In the genomic region with DNA sequence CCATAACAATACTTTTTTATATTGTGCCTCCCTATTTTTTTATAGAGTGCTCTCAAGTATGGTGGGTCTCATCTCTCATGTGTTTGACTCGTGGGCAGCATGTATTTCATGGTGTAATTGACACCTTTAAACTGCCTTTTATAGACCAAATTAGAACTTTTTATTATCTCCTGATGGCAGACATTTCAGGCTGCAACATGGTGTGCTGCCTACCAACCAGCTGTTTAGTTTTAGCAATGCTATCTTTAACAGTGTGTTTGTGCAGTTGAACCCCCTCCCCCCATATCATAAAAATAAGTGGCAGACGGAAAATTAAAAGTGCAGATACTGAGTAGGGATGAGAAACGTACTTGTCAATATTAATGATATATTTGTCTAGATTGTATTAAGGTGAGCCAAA, we compare ENCODE assay signal across 7 cellular contexts. TPM values are rescaled to one million over a fixed set of nuclear protein-coding genes. Genes with fewer than 3 reads are reported as not detected.
DNase-seq lines count a peak whose midpoint lies in the region; ATAC-seq, FAIRE-seq and TF ChIP-seq lines count a peak whose summit lies in the region.
"Not testable (repeated sequence)": the region's sequence is repeated elsewhere in the genome, so short reads cannot be mapped to it uniquely, and the experiment has no call there.
"Had no signal": no experiment of that assay in that cellular context is flagged by ENCODE, and none has a peak within 500 bp of the region (broad histone marks: within the 10 kb centered on the region; RNA-seq: fewer than 3 reads in every experiment).

No MANE protein-coding gene starts in this region.

- POLR2A ChIA-PET in PC-9 (lab: Charles Lee; ENCODE audit: unreplicated experiment); GM12878 (lab: Charles Lee): not testable (repeated sequence)

- not testable (repeated sequence) for H3K27me3 ChIP-seq in PC-9 (ENCODE audit: insufficient read depth, low read depth); GM12878 (replicated peaks in 1 of 2; ENCODE audit: control insufficient read depth in 2 of 2, insufficient read depth in 2 of 2, low read length in 1 of 2)

- peak; percentile 30 for FAIRE-seq in H54 (lab: Jason Lieb, UNC)
- peak; percentile 35 for FAIRE-seq in GM12878 (lab: Jason Lieb, UNC)

- not testable (repeated sequence) for H3K9me2 ChIP-seq in PC-9 (ENCODE audit: insufficient read depth)

- not testable (repeated sequence) for H3K4me1 ChIP-seq in PC-9 (replicated peaks; ENCODE audit: insufficient read depth); GM12878 (ENCODE audit: control insufficient read depth, insufficient read depth, low read length); mucosa of descending colon (ENCODE audit: low read depth)

- H3K9me3 ChIP-seq in PC-9 (ENCODE audit: insufficient read depth, low read depth); GM12878 (replicated peaks; ENCODE audit: control insufficient read depth, insufficient read depth, low read length); mucosa of descending colon: not testable (repeated sequence)

- 82% methylated on average over 2 of the region's 3 CpGs for WGBS in GM12878 (ENCODE audit: insufficient coverage, insufficient replicate concordance, low lambda C conversion rate, missing lambda C conversion rate)

- not testable (repeated sequence) for ATAC-seq in GM12878
- ATAC-seq in mucosa of descending colon, result peak; percentile 65

- intact Hi-C loops in PC-9 (cut with micrococcal nuclease; ENCODE audit: unreplicated experiment); GM12878 (cut with micrococcal nuclease; ENCODE audit: unreplicated experiment); mucosa of descending colon (cut with DNase I, micrococcal nuclease): not testable (repeated sequence)

- not testable (repeated sequence) for H4K20me1 ChIP-seq in PC-9 (ENCODE audit: insufficient read depth); GM12878 (ENCODE audit: control insufficient read depth, insufficient read depth)

- CTCF ChIA-PET in PC-9 (lab: Charles Lee); GM12878 (lab: Yijun Ruan, JAX): not testable (repeated sequence)

- not testable (repeated sequence) for H3K36me3 ChIP-seq in PC-9 (ENCODE audit: low read depth); GM12878 (ENCODE audit: control insufficient read depth in 2 of 2, insufficient read depth in 2 of 2, low read length in 1 of 2); mucosa of descending colon (ENCODE audit: low read depth)

- TF ChIP-seq EP300 in GM12878 (IDR thresholded peaks at IDR 0.05; ENCODE audit: borderline replicate concordance in 1 of 2, control insufficient read depth in 1 of 2, low read depth in 2 of 2, low read length in 2 of 2), result not testable (repeated sequence)

- TF ChIP-seq CTCF in PC-9 (conservative IDR thresholded peaks at IDR 0.05); GM12878 (IDR thresholded peaks at IDR 0.05 in 2 of 3, conservative IDR thresholded peaks at IDR 0.05 in 1 of 3; ENCODE audit: control insufficient read depth in 2 of 3, extremely low read depth in 1 of 3, insufficient read depth in 1 of 3, low read depth in 3 of 3, low read length in 3 of 3); mucosa of descending colon (IDR thresholded peaks at IDR 0.05): not testable (repeated sequence)

- not testable (repeated sequence) for H3K27ac ChIP-seq in PC-9; GM12878 (ENCODE audit: control insufficient read depth, insufficient read depth)

- not testable (repeated sequence) for DNase-seq in H54 (ENCODE audit: insufficient read length, low spot score); PC-9; GM12878 (ENCODE audit: low read depth, low spot score); mucosa of descending colon
- peak; percentile 58 to 83 for DNase-seq in erythroblast (lab: John Stamatoyannopoulos, UW)

- not testable (repeated sequence) for H3K4me2 ChIP-seq in PC-9; GM12878 (ENCODE audit: control insufficient read depth, insufficient read depth)

- TSS peak; percentile 11 for BruUV-seq in PC-9 (replicated peaks; lab: Mats Ljungman, UMichigan)
- BruUV-seq in GM12878 (replicated peaks; lab: Mats Ljungman, UMichigan), result not testable (repeated sequence)

- not testable (repeated sequence) for H2AFZ ChIP-seq in PC-9; GM12878 (ENCODE audit: control insufficient read depth, low read depth, low read length)

- SMC1A ChIA-PET in GM12878 (lab: Charles Lee; ENCODE audit: uncharacterized antibody, unreplicated experiment), result not testable (repeated sequence)

- not testable (repeated sequence) for H3K4me3 ChIP-seq in PC-9, GM12878, mucosa of descending colon

- not testable (repeated sequence) for H3K79me2 ChIP-seq in PC-9 (ENCODE audit: low read depth); GM12878 (ENCODE audit: control insufficient read depth, insufficient read depth, low read length)

- RAD21 ChIA-PET in GM12878 (lab: Charles Lee; ENCODE audit: unreplicated experiment), result not testable (repeated sequence)

- in situ Hi-C loops in GM12878 (cut with MboI), result not testable (repeated sequence)

- not testable (repeated sequence) for H3K9ac ChIP-seq in GM12878 (ENCODE audit: control insufficient read depth, insufficient read depth, low read length)

- TF ChIP-seq POLR2A in H54 (IDR thresholded peaks at IDR 0.05; ENCODE audit: low read depth, low read length); GM12878 (IDR thresholded peaks at IDR 0.05; ENCODE audit: low read depth, low read length); erythroblast (IDR thresholded peaks at IDR 0.05; ENCODE audit: low read length): not testable (repeated sequence)

- TF ChIP-seq RAD21 in GM12878 (IDR thresholded peaks at IDR 0.05; ENCODE audit: insufficient read depth, low read depth, low read length), result not testable (repeated sequence)

- H3F3A ChIP-seq in PC-9 (ENCODE audit: insufficient read depth, low read depth), result not testable (repeated sequence)

RNA-seq across cellular contexts. Expression of gene RMND5A, which starts 11.9 kb away (rescaled TPM):
- total RNA-seq in PC-9 (2021) (27.2 and 39.3 TPM in 2 replicates), GM12878 (2014; rRNA removed) (26.9 and 31.8 TPM in 2 replicates), GM12878 (2014; rRNA removed; fragmentation: Illumina TruSeq; extraction: Trizol) (27.0 and 29.1 TPM in 2 replicates), GM12878 (2021) (25.5 and 28.2 TPM in 2 replicates), mucosa of descending colon (10 to 100 TPM; 69.2 to 93.0 (median 73.8) TPM)
- 21.6 and 22.0 TPM in 2 replicates for total RNA-seq in GM12878 (2013; cell fraction: nucleolus; rRNA removed)
- polyA plus RNA-seq in GM12878 (2011; ENCODE audit: low read depth), result 8.3 TPM
- polyA plus RNA-seq in GM12878 (2011; rRNA removed) (31.3 and 38.3 TPM in 2 replicates), GM12878 (2014; fragmentation: Illumina TruSeq; extraction: Trizol) (31.2 and 33.6 TPM in 2 replicates), GM12878 (2014; fragmentation: Nextera tagmentation; extraction: Ambion mirVana) (10 to 100 TPM in 1 of 2 experiments, 1 to 10 TPM in 1; 8.3 to 10.2 TPM), GM12878 (2014; rRNA removed) (19.4 and 20.9 TPM in 2 replicates), GM12878 (2016; fragmentation: Nextera tagmentation; extraction: Ambion mirVana) (10 to 100 TPM; 12.7 to 18.8 TPM)
- 23.0 and 29.4 TPM in 2 replicates for polyA plus RNA-seq in GM12878 (2011; cell fraction: cytosol; rRNA removed)
- polyA plus RNA-seq in GM12878 (2011; cell fraction: nucleus; rRNA removed), result 9.1 and 10.2 TPM in 2 replicates
- 11.5 and 13.1 TPM in 2 replicates for polyA plus RNA-seq in GM12878 (2012)
- polyA minus RNA-seq in GM12878 (2011; rRNA and poly(A)+ RNA removed), result 32.8 and 46.1 TPM in 2 replicates
- 16.3 and 19.5 TPM in 2 replicates for polyA minus RNA-seq in GM12878 (2011; cell fraction: cytosol; rRNA and poly(A)+ RNA removed)
- 8.3 and 13.8 TPM in 2 replicates for polyA minus RNA-seq in GM12878 (2011; cell fraction: nucleus; rRNA and poly(A)+ RNA removed)

RNA-seq across cellular contexts. Expression of gene CD8A, which starts 58.7 kb away (rescaled TPM):
- total RNA-seq in PC-9 (2021) (0.28 and 0.45 TPM in 2 replicates), GM12878 (2014; rRNA removed) (not detected in 2 replicates), GM12878 (2014; rRNA removed; fragmentation: Illumina TruSeq; extraction: Trizol) (not detected in 2 replicates), GM12878 (2021) (0.13 and 0.15 TPM in 2 replicates), mucosa of descending colon (1 to 10 TPM; 4.1 to 9.1 (median 9.1) TPM)
- total RNA-seq in GM12878 (2013; cell fraction: nucleolus; rRNA removed), result 0.19 and 0.24 TPM in 2 replicates
- not detected for polyA plus RNA-seq in GM12878 (2011; ENCODE audit: low read depth)
- polyA plus RNA-seq in GM12878 (2011; rRNA removed) (0.30 and 0.43 TPM in 2 replicates), GM12878 (2014; fragmentation: Illumina TruSeq; extraction: Trizol) (not detected in 2 replicates), GM12878 (2014; fragmentation: Nextera tagmentation; extraction: Ambion mirVana) (not detected), GM12878 (2014; rRNA removed) (not detected in 2 replicates), GM12878 (2016; fragmentation: Nextera tagmentation; extraction: Ambion mirVana) (not detected)
- polyA plus RNA-seq in GM12878 (2011; cell fraction: cytosol; rRNA removed), result 0.21 and 0.25 TPM in 2 replicates
- polyA plus RNA-seq in GM12878 (2011; cell fraction: nucleus; rRNA removed), result 0.19 and 0.27 TPM in 2 replicates
- 0.08 TPM in 1 of 2 replicates, not detected in the other for polyA plus RNA-seq in GM12878 (2012)
- 0.15 and 0.41 TPM in 2 replicates for polyA minus RNA-seq in GM12878 (2011; rRNA and poly(A)+ RNA removed)
- polyA minus RNA-seq in GM12878 (2011; cell fraction: cytosol; rRNA and poly(A)+ RNA removed), result not detected in 2 replicates
- not detected in 2 replicates for polyA minus RNA-seq in GM12878 (2011; cell fraction: nucleus; rRNA and poly(A)+ RNA removed)
- total RNA-seq: A172 had no signal
- polyA plus RNA-seq: BJ had no signal
